ENCODE assay signal across 8 cellular contexts in the genomic region with DNA sequence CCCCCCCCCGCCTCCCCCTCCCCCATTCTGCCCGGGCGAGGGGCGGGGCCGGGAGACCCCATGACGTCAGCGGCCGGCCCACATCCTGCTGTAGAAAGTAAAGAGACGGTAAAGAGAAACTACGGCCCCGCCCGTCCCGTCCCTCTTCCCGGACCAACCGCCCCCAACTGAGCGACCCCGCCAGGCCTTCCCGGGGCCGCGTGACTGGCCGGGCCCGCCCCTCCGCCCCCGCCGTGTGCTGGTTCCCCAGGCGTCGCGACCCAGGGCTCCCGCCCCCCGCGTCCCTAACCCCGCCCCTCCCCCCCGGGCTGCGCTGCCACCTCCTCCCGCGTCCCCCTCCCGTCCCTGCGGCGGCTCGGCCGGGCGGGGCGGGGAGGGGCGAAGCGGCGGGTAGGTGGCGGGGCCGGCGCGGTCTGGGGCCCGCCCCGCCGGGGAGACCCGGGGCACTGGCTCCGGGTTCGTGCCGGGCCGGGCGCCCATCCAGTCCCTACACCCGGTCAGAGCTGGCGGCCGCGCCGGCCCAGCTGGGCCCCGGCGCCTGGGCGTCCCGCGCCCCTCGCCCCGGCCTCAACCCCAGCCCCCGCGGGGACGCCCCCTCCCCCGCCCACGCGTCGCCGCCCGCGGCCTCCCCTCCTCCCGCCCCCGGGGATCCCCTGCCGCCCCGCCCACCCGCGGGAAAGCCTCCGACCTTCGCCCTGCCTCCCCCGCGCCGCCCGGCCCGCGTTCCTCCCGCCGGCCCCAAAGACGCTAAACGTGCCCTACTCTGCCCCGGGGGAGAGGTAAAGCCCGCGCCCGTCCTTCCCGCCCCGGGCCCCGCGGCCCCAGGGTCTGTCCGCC. TPM values are rescaled to one million over a fixed set of nuclear protein-coding genes. Genes with fewer than 3 reads are reported as not detected.
A peak's percentile ranks its signal among the peaks of the same experiment; 100 is the strongest.
DNase-seq lines count a peak whose midpoint lies in the region; ATAC-seq, FAIRE-seq and TF ChIP-seq lines count a peak whose summit lies in the region.

No MANE protein-coding gene starts in this region.

- H3K9me2 ChIP-seq in Loucy (replicated peaks; ENCODE audit: low read depth, low read length): no peaks in the 10 kb centered on the region

- peaks cover 7% of the 10 kb centered on the region for H3K9me3 Mint-ChIP-seq in neural progenitor cell

- ATAC-seq in RWPE2 (ENCODE audit: low read depth): peak; percentile 66

- H3K9ac ChIP-seq in ES-I3 (ENCODE audit: low read depth, low read length) (peak overlapping the region; percentile 24; the same call in 1 of the 2 replicates), Loucy (ENCODE audit: low read depth, low read length, poor library complexity, severe bottlenecking) (peak overlapping the region; percentile 91), neural progenitor cell (no peak overlapping the region), stomach smooth muscle (ENCODE audit: low read length in 2 of 2) (no peak overlapping the region)

- H2AFZ ChIP-seq in Loucy (ENCODE audit: low read length) (no peak overlapping the region), neural progenitor cell (replicated peaks) (no peak overlapping the region)

- peaks cover 30% of the 10 kb centered on the region for H4K20me1 ChIP-seq in Loucy (ENCODE audit: insufficient read depth, low read length, poor library complexity, severe bottlenecking)
- H4K20me1 ChIP-seq in neural progenitor cell (ENCODE audit: low read depth): no peaks in the 10 kb centered on the region

- no peak for FAIRE-seq in H54 (lab: Jason Lieb, UNC)

- TF ChIP-seq CTCF in Loucy (conservative IDR thresholded peaks at IDR 0.05; ENCODE audit: low read length) (no peak), RWPE2 (IDR thresholded peaks at IDR 0.05; ENCODE audit: poor library complexity, severe bottlenecking) (no peak), neural progenitor cell (IDR thresholded peaks at IDR 0.05) (no peak)

- peaks cover 44% of the 10 kb centered on the region for H3K79me2 ChIP-seq in Loucy (ENCODE audit: insufficient read depth, low read length)
- peaks cover 47% of the 10 kb centered on the region for H3K79me2 ChIP-seq in neural progenitor cell (ENCODE audit: low read depth)

- H3K27me3 ChIP-seq in Loucy (ENCODE audit: insufficient read depth, low read length, poor library complexity, severe bottlenecking) (no peaks in the 10 kb centered on the region), RWPE2 (ENCODE audit: insufficient read depth, poor library complexity, severe bottlenecking) (no peaks in the 10 kb centered on the region), neural progenitor cell (peaks cover 12% of the 10 kb centered on the region), stomach smooth muscle (ENCODE audit: control insufficient read depth in 1 of 2, insufficient read depth in 2 of 2, low read length in 2 of 2) (no peaks in the 10 kb centered on the region)

- H3K36me3 Mint-ChIP-seq in neural progenitor cell: peaks cover 21% of the 10 kb centered on the region

- H3K27ac Mint-ChIP-seq in neural progenitor cell: peak overlapping the region; percentile 94

- H3K36me3 ChIP-seq in ES-I3 (ENCODE audit: insufficient read depth, low read length) (peaks cover 4% of the 10 kb centered on the region; the same call in 1 of the 2 replicates), Loucy (ENCODE audit: insufficient read depth, low read length) (no peaks in the 10 kb centered on the region), RWPE2 (ENCODE audit: low read depth) (peaks cover 24% of the 10 kb centered on the region), neural progenitor cell (peaks cover 16% of the 10 kb centered on the region), stomach smooth muscle (ENCODE audit: control insufficient read depth in 2 of 2, insufficient read depth in 2 of 2, low read length in 2 of 2) (no peaks in the 10 kb centered on the region)

- H3K4me3 ChIP-seq in Loucy (ENCODE audit: low read length, poor library complexity, severe bottlenecking) (peak overlapping the region; percentile 95), RWPE2 (ENCODE audit: severe bottlenecking) (peak overlapping the region; percentile 57), neural progenitor cell (peak overlapping the region; percentile 85), stomach smooth muscle (ENCODE audit: low read length in 2 of 2) (peak overlapping the region in 1 of 2 donors; percentile 85)

- H3K4me1 Mint-ChIP-seq in neural progenitor cell: peaks cover 41% of the 10 kb centered on the region

- DNase-seq in H54 (ENCODE audit: insufficient read length, low spot score) (peak; percentile 96), RWPE2 (ENCODE audit: low spot score) (peak; percentile 97), fibroblast of peridontal ligament (ENCODE audit: extremely low read depth) (peak; percentile 93), neural progenitor cell (ENCODE audit: low spot score) (peak; percentile 97)
- peak; percentile 95 for DNase-seq in activated T-helper 9 cell treated with anti-CD3 and anti-CD28 coated beads, Interleukin-2, amount 50 U/mL, for 16 hours (ENCODE audit: low read depth)

- TF ChIP-seq POLR2A in H54 (IDR thresholded peaks at IDR 0.05; ENCODE audit: low read depth, low read length): 0 out of 2 replicates have a peak, but pooled peaks have one; percentile 4

- no peak overlapping the region for H3K4me2 ChIP-seq in Loucy (ENCODE audit: low read depth, low read length, poor library complexity, severe bottlenecking)
- peak overlapping the region; percentile 81 for H3K4me2 ChIP-seq in neural progenitor cell

- H3K4me1 ChIP-seq in ES-I3 (ENCODE audit: insufficient read depth, low read length) (peaks cover 7% of the 10 kb centered on the region; the same call in 1 of the 2 replicates), Loucy (ENCODE audit: insufficient read depth, low read length, poor library complexity, severe bottlenecking) (peaks cover 57% of the 10 kb centered on the region), RWPE2 (ENCODE audit: insufficient read depth, poor library complexity, severe bottlenecking) (peaks cover 23% of the 10 kb centered on the region), neural progenitor cell (peaks cover 29% of the 10 kb centered on the region), stomach smooth muscle (ENCODE audit: control insufficient read depth, insufficient read depth, low read length) (peaks cover 11% of the 10 kb centered on the region)

- peak overlapping the region; percentile 91 for H3K27ac ChIP-seq in RWPE2 (ENCODE audit: poor library complexity, severe bottlenecking)
- H3K27ac ChIP-seq in neural progenitor cell: peak overlapping the region; percentile 92
- peak overlapping the region; percentile 96 for H3K27ac ChIP-seq in stomach smooth muscle (ENCODE audit: low read length)

- H3F3A ChIP-seq in Loucy (ENCODE audit: low read depth) (peaks cover 11% of the 10 kb centered on the region), neural progenitor cell (ENCODE audit: low read depth) (peaks cover 47% of the 10 kb centered on the region)

- H3K4me3 Mint-ChIP-seq in neural progenitor cell: peak overlapping the region; percentile 95

- no peaks in the 10 kb centered on the region for H3K9me3 ChIP-seq in ES-I3 (ENCODE audit: control insufficient read depth, insufficient read depth, low read length)
- no peaks in the 10 kb centered on the region for H3K9me3 ChIP-seq in Loucy (ENCODE audit: insufficient read depth, low read depth, low read length)
- no peaks in the 10 kb centered on the region for H3K9me3 ChIP-seq in RWPE2 (ENCODE audit: severe bottlenecking)
- peaks cover 4% of the 10 kb centered on the region for H3K9me3 ChIP-seq in neural progenitor cell (ENCODE audit: low read depth)
- H3K9me3 ChIP-seq in stomach smooth muscle (ENCODE audit: control insufficient read depth in 2 of 2, low read length in 2 of 2): peaks cover 0 to 3% of the 10 kb centered on the region in 2 donors

- peaks cover 9% of the 10 kb centered on the region for H3K27me3 Mint-ChIP-seq in neural progenitor cell (ENCODE audit: insufficient read depth, low read depth)

RNA-seq across cellular contexts. Expression of a gene that starts 0.6 kb away (rescaled TPM):
- 21.6 and 23.3 TPM in 2 replicates for total RNA-seq in neural progenitor cell (ENCODE audit: low replicate concordance)

Comparison
In these comparisons a context has a peak if more than half of its experiments do, and no peak if none do; other contexts are left out.
1. H3K9ac ChIP-seq: peak in ES-I3 (single experiment) and Loucy (single experiment); none in neural progenitor cell (single experiment) and stomach smooth muscle (0 of 2).
2. Peak in every context shown above with its lines, with median percentiles within 50 percentile points of each other: DNase-seq and H3K27ac ChIP-seq.